ENCODE assay signal across 34 cellular contexts in genomic region chr3:42692667-42693529, GRCh38. TPM values are rescaled to one million over a fixed set of nuclear protein-coding genes. Genes with fewer than 3 reads are reported as not detected.
DNase-seq lines count a peak whose midpoint lies in the region; ATAC-seq and TF ChIP-seq lines count a peak whose summit lies in the region.
"Had no signal": no experiment of that assay in that cellular context is flagged by ENCODE, and none has a peak within 500 bp of the region (broad histone marks: within the 10 kb centered on the region; RNA-seq: fewer than 3 reads in every experiment).

No MANE protein-coding gene starts in this region.

- CTCF ChIA-PET in PC-3 (lab: Charles Lee) = no interaction called here

- H3K4me3 ChIP-seq in PC-3 (ENCODE audit: low read length) = no peak overlapping the region
- no peak overlapping the region for H3K4me3 ChIP-seq in gastrocnemius medialis
- no peak overlapping the region for H3K4me3 ChIP-seq in MM.1S (ENCODE audit: low read length)
- H3K4me3 ChIP-seq: cardiac muscle cell, coronary artery, lung, PC-9, testis, uterus had no signal

- H4K20me1 ChIP-seq in PC-3 (ENCODE audit: low read length) (no peaks in the 10 kb centered on the region), MM.1S (ENCODE audit: insufficient read depth, low read length) (no peaks in the 10 kb centered on the region)

- H3K79me2 ChIP-seq in PC-3 (ENCODE audit: low read length) (no peaks in the 10 kb centered on the region), MM.1S (ENCODE audit: low read length) (no peaks in the 10 kb centered on the region)

- no peaks in the 10 kb centered on the region for H3K9me2 ChIP-seq in PC-3 (replicated peaks; ENCODE audit: low read length)
- H3K9me2 ChIP-seq in MM.1S (replicated peaks; ENCODE audit: insufficient read depth, low read length) = no peaks in the 10 kb centered on the region

- DNase-seq in D341Med (ENCODE audit: low spot score) = peak; percentile 17
- DNase-seq in PC-3 = peak; percentile 7
- DNase-seq in islet precursor cell = peak; percentile 45
- no peak for DNase-seq in gastrocnemius medialis
- no peak for DNase-seq in activated CD4-positive, alpha-beta T cell treated with anti-CD3 and anti-CD28 coated beads, Interleukin-2, amount 50 U/mL, for 4 hours
- no peak for DNase-seq in MM.1S
- DNase-seq: ACHN; activated CD4-positive, alpha-beta memory T cell treated with anti-CD3 and anti-CD28 coated beads for 36 hours; anterior cingulate cortex; CD8-positive, alpha-beta T cell; DMS 273 treated with DMSO at 0.1 percent for 48 hours; effector memory CD8-positive, alpha-beta T cell; HCEC 1CT; KG1; naive thymus-derived CD8-positive, alpha-beta T cell; NCI-H1105; NCI-H187 treated with DMSO at 0.1 percent for 48 hours; NCI-H524 treated with DMSO at 0.1 percent for 48 hours; nucleus accumbens; PC-9; SHP77; stimulated activated naive B cell treated with anti-CD40 and anti-IgM and Interleukin-4, amounts not matched to agents 10 μg/mL and 1 μg/mL and 100 μg/mL, for 72 hours; T-helper 2 cell; testis had no signal

- no peak overlapping the region for H3K27ac ChIP-seq in PC-3 (ENCODE audit: low read length)
- peak overlapping the region; percentile 94 to 100 (median 99) for H3K27ac ChIP-seq in gastrocnemius medialis
- H3K27ac ChIP-seq in MM.1S (ENCODE audit: low read length) = no peak overlapping the region
- H3K27ac ChIP-seq: cardiac muscle cell, coronary artery, HL-60, PC-9, testis, uterus had no signal

- no peaks in the 10 kb centered on the region for H3K4me1 ChIP-seq in PC-3 (ENCODE audit: insufficient read depth, low read length)
- peaks cover 16 to 21% of the 10 kb centered on the region in 2 donors for H3K4me1 ChIP-seq in gastrocnemius medialis
- H3K4me1 ChIP-seq in MM.1S (ENCODE audit: low read length) = no peaks in the 10 kb centered on the region
- H3K4me1 ChIP-seq: testis, uterus had no signal

- no peak for TF ChIP-seq POLR2A in gastrocnemius medialis (IDR thresholded peaks at IDR 0.05)

- H3K9ac ChIP-seq in PC-3 (ENCODE audit: low read length) (no peak overlapping the region), MM.1S (ENCODE audit: low read length) (no peak overlapping the region)

- H3F3A ChIP-seq in PC-3 (ENCODE audit: low read length, unreplicated experiment) (no peaks in the 10 kb centered on the region), MM.1S (ENCODE audit: insufficient read depth, low read length) (no peaks in the 10 kb centered on the region)

- intact Hi-C loops in PC-3 (cut with micrococcal nuclease) (no loop called here), gastrocnemius medialis (cut with DNase I; ENCODE audit: low total_unique reads) (no loop called here)

- TF ChIP-seq CTCF in PC-3 (conservative IDR thresholded peaks at IDR 0.05; ENCODE audit: low read depth, low read length) (no peak), gastrocnemius medialis (IDR thresholded peaks at IDR 0.05 in 4 of 5, conservative IDR thresholded peaks at IDR 0.05 in 1 of 5) (no peak), MM.1S (IDR thresholded peaks at IDR 0.05; ENCODE audit: low read length) (no peak)

- H2AFZ ChIP-seq in PC-3 (ENCODE audit: low read length) (no peak overlapping the region), MM.1S (ENCODE audit: low read length) (no peak overlapping the region)
- H2AFZ ChIP-seq: PC-9 had no signal

- no peaks in the 10 kb centered on the region for H3K9me3 ChIP-seq in PC-3 (ENCODE audit: low read length)
- no peaks in the 10 kb centered on the region for H3K9me3 ChIP-seq in gastrocnemius medialis
- no peaks in the 10 kb centered on the region for H3K9me3 ChIP-seq in MM.1S (replicated peaks; ENCODE audit: insufficient read depth, low read length)
- H3K9me3 ChIP-seq: testis, uterus had no signal

- no peaks in the 10 kb centered on the region for H3K36me3 ChIP-seq in PC-3 (ENCODE audit: low read depth, low read length)
- peaks cover 0 to 37% of the 10 kb centered on the region in 2 donors for H3K36me3 ChIP-seq in gastrocnemius medialis
- no peaks in the 10 kb centered on the region for H3K36me3 ChIP-seq in MM.1S (replicated peaks; ENCODE audit: insufficient read depth, low read length)
- H3K36me3 ChIP-seq: cardiac muscle cell, uterus had no signal

- no TSS peak for BruUV-seq in PC-3 (replicated peaks; lab: Mats Ljungman, UMichigan)

- H3K4me2 ChIP-seq in PC-3 (ENCODE audit: low read length) = no peak overlapping the region
- no peak overlapping the region for H3K4me2 ChIP-seq in MM.1S (ENCODE audit: low read depth, low read length)
- H3K4me2 ChIP-seq: PC-9 had no signal

- H3K27me3 ChIP-seq in PC-3 (ENCODE audit: low read length) = no peaks in the 10 kb centered on the region
- no peaks in the 10 kb centered on the region for H3K27me3 ChIP-seq in gastrocnemius medialis
- peaks cover 8% of the 10 kb centered on the region for H3K27me3 ChIP-seq in MM.1S (replicated peaks; ENCODE audit: insufficient read depth, low read length)
- H3K27me3 ChIP-seq: cardiac muscle cell, testis, uterus had no signal

- in situ Hi-C loops in gastrocnemius medialis (cut with MboI; ENCODE audit: low sequenced_read_pairs in 4 of 4) = no loop called here

- POLR2A ChIA-PET in PC-3 (lab: Charles Lee; ENCODE audit: unreplicated experiment) = no interaction called here

- ATAC-seq in PC-3 (peak; percentile 42; the same call in 1 of the 2 replicates), gastrocnemius medialis (no peak), GM19351 (IDR thresholded peaks at IDR 0.05; ENCODE audit: unreplicated experiment) (no peak)
- ATAC-seq: CD8-positive, alpha-beta T cell; effector memory CD8-positive, alpha-beta T cell; naive thymus-derived CD8-positive, alpha-beta T cell; stimulated activated naive B cell treated with anti-CD40 and anti-IgM and Interleukin-4, amounts not matched to agents 10 μg/mL and 1 μg/mL and 100 μg/mL, for 72 hours had no signal

RNA-seq across cellular contexts. Expression of gene KLHL40, which starts 7.6 kb away (rescaled TPM):
- total RNA-seq in PC-3 (2014; rRNA removed) (not detected in 2 replicates), gastrocnemius medialis (100 to 1,000 TPM; 197 to 682 (median 397) TPM)
- total RNA-seq: activated CD4-positive, alpha-beta memory T cell treated with anti-CD3 and anti-CD28 coated beads for 36 hours; B cell; CD8-positive, alpha-beta T cell; lung; MCF 10A; mononuclear cell; naive thymus-derived CD8-positive, alpha-beta T cell; PC-9; pulmonary artery endothelial cell; uterus had no signal

RNA-seq across cellular contexts. Expression of gene HHATL, which starts 9.7 kb away (rescaled TPM):
- total RNA-seq in PC-3 (2014; rRNA removed) (not detected in 2 replicates), gastrocnemius medialis (100 to 1,000 TPM in 2 of 4 donors, 10 to 100 TPM in 2; 78.0 to 309 (median 164) TPM)
- total RNA-seq: activated CD4-positive, alpha-beta memory T cell treated with anti-CD3 and anti-CD28 coated beads for 36 hours; B cell; CD8-positive, alpha-beta T cell; MCF 10A; mononuclear cell; naive thymus-derived CD8-positive, alpha-beta T cell; PC-9; pulmonary artery endothelial cell had no signal

RNA-seq across cellular contexts. Expression of gene ZBTB47, which starts 39.4 kb away (rescaled TPM):
- total RNA-seq in PC-3 (2014; rRNA removed) (9.5 and 10.8 TPM in 2 replicates), gastrocnemius medialis (100 to 1,000 TPM; 141 to 256 (median 167) TPM)

Comparison
In these comparisons a context has a peak if more than half of its experiments do, and no peak if none do; other contexts are left out.
1. DNase-seq: peak in D341Med (single experiment), PC-3 (single experiment) and islet precursor cell (single experiment); none in gastrocnemius medialis (0 of 2), activated CD4-positive, alpha-beta T cell treated with anti-CD3 and anti-CD28 coated beads, Interleukin-2, amount 50 U/mL, for 4 hours (0 of 2) and MM.1S (single experiment).
2. H3K27ac ChIP-seq: peak in gastrocnemius medialis (4 of 4); none in PC-3 (single experiment) and MM.1S (single experiment).
3. RNA of gene KLHL40, which starts 7.6 kb away (total RNA-seq): 197 to 682 TPM in gastrocnemius medialis; not detected in PC-3; every median in the first group is over 100 times any median in the second.
4. RNA of gene HHATL, which starts 9.7 kb away (total RNA-seq): 78.0 to 309 TPM in gastrocnemius medialis; not detected in PC-3; every median in the first group is over 10 times any median in the second.
5. RNA of gene ZBTB47, which starts 39.4 kb away (total RNA-seq): 141 to 256 TPM in gastrocnemius medialis; 9.5 to 10.8 TPM in PC-3; every median in the first group is over 10 times any median in the second.